In the genomic region with DNA sequence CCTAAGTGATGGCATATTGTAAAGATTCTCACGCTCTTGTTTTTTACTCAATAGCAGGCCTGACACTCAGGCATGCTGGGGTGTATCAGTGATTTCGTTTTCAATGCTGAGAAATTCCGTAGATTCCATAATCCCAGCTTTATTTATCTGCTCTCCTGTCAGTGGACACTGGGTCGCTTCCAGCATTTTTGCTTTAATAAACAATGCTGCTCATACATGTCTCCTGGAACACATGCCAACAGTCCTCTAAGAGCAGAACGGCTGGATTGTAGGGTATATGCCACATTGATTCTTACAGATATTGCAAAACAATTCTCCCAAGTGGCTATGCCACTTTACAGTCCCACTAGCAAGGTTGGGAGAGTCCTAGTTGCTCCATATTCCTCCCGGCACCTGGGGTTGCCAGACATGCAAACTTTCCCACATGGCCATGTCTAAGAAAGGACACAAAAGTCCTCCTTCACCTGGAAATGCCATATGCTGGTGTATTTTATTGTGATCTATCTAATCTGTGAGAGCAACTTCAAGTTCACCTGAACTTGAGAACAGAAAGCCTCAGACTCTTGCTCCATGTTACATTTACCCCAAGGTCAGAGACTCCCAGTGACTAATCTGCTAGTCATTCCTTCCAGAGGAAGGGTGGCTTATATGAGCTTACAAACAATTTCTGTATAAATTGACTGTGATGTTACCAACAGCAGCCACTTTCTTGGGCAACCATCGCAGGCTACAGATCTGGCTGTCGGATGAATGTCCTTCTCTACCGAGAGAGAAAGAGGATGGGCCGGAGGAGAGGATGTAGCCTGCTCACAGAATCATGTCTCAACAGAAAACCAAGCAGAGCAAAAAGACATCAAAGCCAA, we compare ENCODE assay signal across 8 cellular contexts.
DNase-seq lines count a peak whose midpoint lies in the region; ATAC-seq and TF ChIP-seq lines count a peak whose summit lies in the region.

No MANE protein-coding gene starts in this region.

- no peaks in the 10 kb centered on the region for H3K9me2 ChIP-seq in MM.1S (replicated peaks; ENCODE audit: insufficient read depth, low read length)

- ATAC-seq in GM21717 (IDR thresholded peaks at IDR 0.05; ENCODE audit: unreplicated experiment): no peak
- ATAC-seq in GM18498 (IDR thresholded peaks at IDR 0.05; ENCODE audit: unreplicated experiment): no peak

- H2AFZ ChIP-seq in MM.1S (ENCODE audit: low read length): no peak overlapping the region

- H4K8ac ChIP-seq in mesendoderm (ENCODE audit: low read depth, low read length): peak overlapping the region; percentile 14

- TF ChIP-seq CTCF in MM.1S (IDR thresholded peaks at IDR 0.05; ENCODE audit: low read length): no peak

- no peak overlapping the region for H2BK5ac ChIP-seq in mesendoderm (ENCODE audit: low read length)

- H3K79me1 ChIP-seq in mesendoderm (ENCODE audit: low read length): peaks cover 8% of the 10 kb centered on the region

- no peak overlapping the region for H3K56ac ChIP-seq in mesendoderm (ENCODE audit: low read length)

- no CpG with 5 or more reads among the region's 10 CpGs for WGBS in mesendoderm (ENCODE audit: extremely low coverage, insufficient coverage, low lambda C conversion rate)

- peaks cover 87% of the 10 kb centered on the region for H3K79me2 ChIP-seq in MM.1S (ENCODE audit: low read length)
- peaks cover 10% of the 10 kb centered on the region for H3K79me2 ChIP-seq in mesendoderm (ENCODE audit: control insufficient read depth, insufficient read depth, low read length)

- H4K20me1 ChIP-seq in MM.1S (ENCODE audit: insufficient read depth, low read length): no peaks in the 10 kb centered on the region

- H3K9me3 ChIP-seq in MM.1S (replicated peaks; ENCODE audit: insufficient read depth, low read length): no peaks in the 10 kb centered on the region

- H3K4ac ChIP-seq in mesendoderm (ENCODE audit: low read depth, low read length): no peak overlapping the region

- H3K27me3 ChIP-seq in MM.1S (replicated peaks; ENCODE audit: insufficient read depth, low read length) (no peaks in the 10 kb centered on the region), mesendoderm (ENCODE audit: insufficient read depth, low read length, poor library complexity) (no peaks in the 10 kb centered on the region)

- H3K9ac ChIP-seq in MM.1S (ENCODE audit: low read length): no peak overlapping the region; the same call in 1 of the 2 replicates
- no peak overlapping the region for H3K9ac ChIP-seq in mesendoderm (ENCODE audit: low read length)

- peak overlapping the region; percentile 75; the same call in 1 of the 2 replicates for H3K27ac ChIP-seq in MM.1S (ENCODE audit: low read length)
- no peak overlapping the region for H3K27ac ChIP-seq in mesendoderm (ENCODE audit: low read depth, low read length)

- no peak overlapping the region for H4K5ac ChIP-seq in mesendoderm (ENCODE audit: low read length)

- H2AK5ac ChIP-seq in mesendoderm (ENCODE audit: low read length): no peak overlapping the region

- H3K18ac ChIP-seq in mesendoderm (ENCODE audit: low read length): no peak overlapping the region

- peaks cover 65% of the 10 kb centered on the region for H3K4me1 ChIP-seq in MM.1S (ENCODE audit: low read length)
- H3K4me1 ChIP-seq in mesendoderm (ENCODE audit: control insufficient read depth, low read depth, low read length): peaks cover 15% of the 10 kb centered on the region

- no peak overlapping the region for H3K23ac ChIP-seq in mesendoderm (ENCODE audit: low read length)

- H2BK15ac ChIP-seq in mesendoderm (replicated peaks; ENCODE audit: low read depth): no peak overlapping the region

- H3F3A ChIP-seq in MM.1S (ENCODE audit: insufficient read depth, low read length): peaks cover 42% of the 10 kb centered on the region

- H2BK120ac ChIP-seq in mesendoderm (ENCODE audit: low read depth, low read length): no peak overlapping the region

- H3K4me2 ChIP-seq in MM.1S (ENCODE audit: low read depth, low read length) (peak overlapping the region; percentile 22; the same call in 1 of the 2 replicates), mesendoderm (ENCODE audit: low read length) (no peak overlapping the region)

- H3K4me3 ChIP-seq in MM.1S (ENCODE audit: low read length) (no peak overlapping the region), mesendoderm (ENCODE audit: low read length) (no peak overlapping the region)

- DNase-seq in AG20443 (ENCODE audit: low spot score) (peak; percentile 78), MM.1S (no peak), astrocyte of the hippocampus (ENCODE audit: low read depth, low spot score) (peak; percentile 73), mesendoderm (no peak), SKM-1 (lab: John Stamatoyannopoulos, UW; ENCODE audit: unreplicated experiment) (no peak), germinal center (ENCODE audit: low spot score) (no peak)

- H3K36me3 ChIP-seq in MM.1S (replicated peaks; ENCODE audit: insufficient read depth, low read length): no peaks in the 10 kb centered on the region
- H3K36me3 ChIP-seq in mesendoderm (ENCODE audit: control insufficient read depth, insufficient read depth, low read length): no peaks in the 10 kb centered on the region

Comparison
In these comparisons a context has a peak if more than half of its experiments do, and no peak if none do; other contexts are left out.
1. DNase-seq: peak in AG20443 (single experiment) and astrocyte of the hippocampus (single experiment); none in MM.1S (single experiment), mesendoderm (single experiment), SKM-1 (single experiment) and germinal center (single experiment).